In the genomic region with DNA sequence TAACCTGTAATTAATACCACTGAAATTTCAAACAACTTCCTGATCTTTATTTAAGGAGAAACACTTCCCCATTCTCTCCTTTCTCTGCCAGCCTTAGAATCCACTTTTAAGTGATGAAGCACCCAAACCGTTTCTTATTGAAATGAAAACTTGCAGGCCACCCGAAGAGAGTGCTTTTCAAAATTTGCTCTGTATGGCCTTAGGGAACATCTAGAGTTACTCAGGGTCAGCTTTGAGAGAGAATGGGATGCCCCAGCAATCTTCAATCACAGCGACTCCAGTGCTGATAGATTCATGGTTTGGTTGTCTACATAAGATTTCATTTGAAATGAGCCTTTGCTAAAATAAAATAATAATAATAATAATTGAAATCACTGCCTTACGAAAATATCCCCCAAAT, we compare ENCODE assay signal across 1 cellular context.
TF ChIP-seq lines count a peak whose summit lies in the region.

No MANE protein-coding gene starts in this region.

TF ChIP-seq in GM23338, 12 proteins besides CTCF, POLR2A, EP300 and RAD21:
- TF ChIP-seq, protein P1, sequence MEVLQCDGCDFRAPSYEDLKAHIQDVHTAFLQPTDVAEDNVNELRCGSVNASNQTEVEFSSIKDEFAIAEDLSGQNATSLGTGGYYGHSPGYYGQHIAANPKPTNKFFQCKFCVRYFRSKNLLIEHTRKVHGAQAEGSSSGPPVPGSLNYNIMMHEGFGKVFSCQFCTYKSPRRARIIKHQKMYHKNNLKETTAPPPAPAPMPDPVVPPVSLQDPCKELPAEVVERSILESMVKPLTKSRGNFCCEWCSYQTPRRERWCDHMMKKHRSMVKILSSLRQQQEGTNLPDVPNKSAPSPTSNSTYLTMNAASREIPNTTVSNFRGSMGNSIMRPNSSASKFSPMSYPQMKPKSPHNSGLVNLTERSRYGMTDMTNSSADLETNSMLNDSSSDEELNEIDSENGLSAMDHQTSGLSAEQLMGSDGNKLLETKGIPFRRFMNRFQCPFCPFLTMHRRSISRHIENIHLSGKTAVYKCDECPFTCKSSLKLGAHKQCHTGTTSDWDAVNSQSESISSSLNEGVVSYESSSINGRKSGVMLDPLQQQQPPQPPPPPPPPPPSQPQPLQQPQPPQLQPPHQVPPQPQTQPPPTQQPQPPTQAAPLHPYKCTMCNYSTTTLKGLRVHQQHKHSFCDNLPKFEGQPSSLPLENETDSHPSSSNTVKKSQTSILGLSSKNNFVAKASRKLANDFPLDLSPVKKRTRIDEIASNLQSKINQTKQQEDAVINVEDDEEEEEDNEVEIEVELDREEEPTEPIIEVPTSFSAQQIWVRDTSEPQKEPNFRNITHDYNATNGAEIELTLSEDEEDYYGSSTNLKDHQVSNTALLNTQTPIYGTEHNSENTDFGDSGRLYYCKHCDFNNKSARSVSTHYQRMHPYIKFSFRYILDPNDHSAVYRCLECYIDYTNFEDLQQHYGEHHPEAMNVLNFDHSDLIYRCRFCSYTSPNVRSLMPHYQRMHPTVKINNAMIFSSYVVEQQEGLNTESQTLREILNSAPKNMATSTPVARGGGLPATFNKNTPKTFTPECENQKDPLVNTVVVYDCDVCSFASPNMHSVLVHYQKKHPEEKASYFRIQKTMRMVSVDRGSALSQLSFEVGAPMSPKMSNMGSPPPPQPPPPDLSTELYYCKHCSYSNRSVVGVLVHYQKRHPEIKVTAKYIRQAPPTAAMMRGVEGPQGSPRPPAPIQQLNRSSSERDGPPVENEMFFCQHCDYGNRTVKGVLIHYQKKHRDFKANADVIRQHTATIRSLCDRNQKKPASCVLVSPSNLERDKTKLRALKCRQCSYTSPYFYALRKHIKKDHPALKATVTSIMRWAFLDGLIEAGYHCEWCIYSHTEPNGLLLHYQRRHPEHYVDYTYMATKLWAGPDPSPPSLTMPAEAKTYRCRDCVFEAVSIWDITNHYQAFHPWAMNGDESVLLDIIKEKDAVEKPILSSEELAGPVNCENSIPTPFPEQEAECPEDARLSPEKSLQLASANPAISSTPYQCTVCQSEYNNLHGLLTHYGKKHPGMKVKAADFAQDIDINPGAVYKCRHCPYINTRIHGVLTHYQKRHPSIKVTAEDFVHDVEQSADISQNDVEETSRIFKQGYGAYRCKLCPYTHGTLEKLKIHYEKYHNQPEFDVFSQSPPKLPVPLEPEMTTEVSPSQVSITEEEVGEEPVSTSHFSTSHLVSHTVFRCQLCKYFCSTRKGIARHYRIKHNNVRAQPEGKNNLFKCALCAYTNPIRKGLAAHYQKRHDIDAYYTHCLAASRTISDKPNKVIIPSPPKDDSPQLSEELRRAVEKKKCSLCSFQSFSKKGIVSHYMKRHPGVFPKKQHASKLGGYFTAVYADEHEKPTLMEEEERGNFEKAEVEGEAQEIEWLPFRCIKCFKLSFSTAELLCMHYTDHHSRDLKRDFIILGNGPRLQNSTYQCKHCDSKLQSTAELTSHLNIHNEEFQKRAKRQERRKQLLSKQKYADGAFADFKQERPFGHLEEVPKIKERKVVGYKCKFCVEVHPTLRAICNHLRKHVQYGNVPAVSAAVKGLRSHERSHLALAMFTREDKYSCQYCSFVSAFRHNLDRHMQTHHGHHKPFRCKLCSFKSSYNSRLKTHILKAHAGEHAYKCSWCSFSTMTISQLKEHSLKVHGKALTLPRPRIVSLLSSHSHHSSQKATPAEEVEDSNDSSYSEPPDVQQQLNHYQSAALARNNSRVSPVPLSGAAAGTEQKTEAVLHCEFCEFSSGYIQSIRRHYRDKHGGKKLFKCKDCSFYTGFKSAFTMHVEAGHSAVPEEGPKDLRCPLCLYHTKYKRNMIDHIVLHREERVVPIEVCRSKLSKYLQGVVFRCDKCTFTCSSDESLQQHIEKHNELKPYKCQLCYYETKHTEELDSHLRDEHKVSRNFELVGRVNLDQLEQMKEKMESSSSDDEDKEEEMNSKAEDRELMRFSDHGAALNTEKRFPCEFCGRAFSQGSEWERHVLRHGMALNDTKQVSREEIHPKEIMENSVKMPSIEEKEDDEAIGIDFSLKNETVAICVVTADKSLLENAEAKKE (CRISPR knock-in tag; IDR thresholded peaks at IDR 0.05): no peak
- TF ChIP-seq NANOG (IDR thresholded peaks at IDR 0.05; ENCODE audit: borderline replicate concordance) (peak; percentile 42; the same call in 1 of the 2 replicates), JUNB (IDR thresholded peaks at IDR 0.05; ENCODE audit: unreplicated experiment) (peak; percentile 26)
